ENCODE assay signal across 8 cellular contexts in the genomic region with DNA sequence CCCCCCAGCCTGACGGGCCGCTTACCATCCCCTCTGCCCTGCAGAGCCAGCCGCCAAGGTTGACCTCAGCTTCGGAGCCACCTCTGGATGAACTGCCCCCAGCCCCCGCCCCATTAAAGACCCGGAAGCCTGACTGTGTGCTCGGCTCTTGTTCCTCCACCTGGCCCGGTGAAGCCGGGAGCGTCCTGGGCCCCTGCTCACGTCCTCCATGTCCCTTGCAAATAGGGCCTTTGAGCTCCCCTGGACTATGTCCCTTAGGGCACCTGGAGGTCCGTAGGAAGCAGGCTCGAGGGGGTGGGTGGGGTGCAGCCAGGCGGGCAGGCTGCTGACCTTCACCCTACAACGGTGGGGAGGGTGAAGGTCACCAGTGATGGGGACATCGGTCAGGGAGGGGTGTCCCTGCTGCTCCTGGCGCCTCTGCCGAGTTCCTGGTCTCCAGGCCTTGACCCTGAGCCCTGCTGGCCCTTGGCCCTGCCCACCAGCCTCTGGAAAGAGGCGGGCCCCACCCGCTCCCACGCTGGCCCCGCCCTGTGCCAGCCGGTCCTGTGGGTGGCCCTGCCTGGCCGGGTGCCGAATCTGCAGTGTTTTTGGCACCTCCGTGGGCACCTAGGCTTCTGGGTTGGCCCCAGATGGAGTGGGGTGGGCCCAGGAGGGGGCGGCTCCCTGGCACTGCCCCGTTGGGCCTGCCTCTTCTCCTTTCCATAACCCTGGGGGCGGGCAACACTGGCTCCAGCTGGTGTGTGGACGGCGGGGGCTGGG. TPM values are rescaled to one million over a fixed set of nuclear protein-coding genes. Genes with fewer than 3 reads are reported as not detected.
DNase-seq lines count a peak whose midpoint lies in the region; TF ChIP-seq lines count a peak whose summit lies in the region.

No MANE protein-coding gene starts in this region.

- H3K4me3 Mint-ChIP-seq in activated naive CD4-positive, alpha-beta T cell treated with anti-CD3 and anti-CD28 coated beads, Interleukin-2, amount 10 ng/mL, durations not matched to agents 7 days and 5 days: peak overlapping the region; percentile 15
- peak overlapping the region; percentile 60 for H3K4me3 Mint-ChIP-seq in chondrocyte (ENCODE audit: unreplicated experiment)

- H3K9me3 Mint-ChIP-seq in activated naive CD4-positive, alpha-beta T cell treated with anti-CD3 and anti-CD28 coated beads, Interleukin-2, amount 10 ng/mL, durations not matched to agents 7 days and 5 days: no peaks in the 10 kb centered on the region
- no peaks in the 10 kb centered on the region for H3K9me3 Mint-ChIP-seq in chondrocyte (ENCODE audit: low read depth)

- H3K4me1 ChIP-seq in mucosa of stomach (ENCODE audit: control insufficient read depth, insufficient read depth, low read length): peaks cover 66% of the 10 kb centered on the region

- H3K27me3 ChIP-seq in mucosa of stomach (ENCODE audit: control insufficient read depth, insufficient read depth, low read length): no peaks in the 10 kb centered on the region

- peaks cover 7% of the 10 kb centered on the region for H3K36me3 ChIP-seq in mucosa of stomach (ENCODE audit: control insufficient read depth, insufficient read depth, low read length)

- peak overlapping the region; percentile 25 for H3K4me3 ChIP-seq in mucosa of stomach (ENCODE audit: low read length)

- peaks cover 7% of the 10 kb centered on the region for H3K27me3 Mint-ChIP-seq in activated naive CD4-positive, alpha-beta T cell treated with anti-CD3 and anti-CD28 coated beads, Interleukin-2, amount 10 ng/mL, durations not matched to agents 7 days and 5 days
- H3K27me3 Mint-ChIP-seq in chondrocyte (ENCODE audit: low read depth): no peaks in the 10 kb centered on the region

- DNase-seq in activated naive CD4-positive, alpha-beta T cell treated with anti-CD3 and anti-CD28 coated beads, Interleukin-2, amount 10 ng/mL, durations not matched to agents 7 days and 5 days: no peak
- no peak for DNase-seq in activated naive CD4-positive, alpha-beta T cell (lab: John Stamatoyannopoulos, UW)
- DNase-seq in chondrocyte (ENCODE audit: low spot score): no peak
- no peak for DNase-seq in stimulated activated CD4-positive, alpha-beta T cell treated with anti-CD3 and anti-CD28 coated beads, Interleukin-12 subunit alpha, Interleukin-12 subunit beta, amount 100 ng/mL, for 4 hours
- no peak for DNase-seq in NCI-H510A treated with DMSO at 0.1 percent for 48 hours (lab: John Stamatoyannopoulos, UW)
- DNase-seq in dedifferentiated amniotic fluid mesenchymal stem cell (ENCODE audit: extremely low spot score): no peak
- DNase-seq in inferior parietal cortex (ENCODE audit: extremely low spot score): no peak

- H3K9ac ChIP-seq in mucosa of stomach (ENCODE audit: low read length): peak overlapping the region; percentile 70

- peak overlapping the region; percentile 84 for H3K27ac Mint-ChIP-seq in activated naive CD4-positive, alpha-beta T cell treated with anti-CD3 and anti-CD28 coated beads, Interleukin-2, amount 10 ng/mL, durations not matched to agents 7 days and 5 days
- H3K27ac Mint-ChIP-seq in chondrocyte (ENCODE audit: unreplicated experiment): peak overlapping the region; percentile 89

- H3K4me1 Mint-ChIP-seq in activated naive CD4-positive, alpha-beta T cell treated with anti-CD3 and anti-CD28 coated beads, Interleukin-2, amount 10 ng/mL, durations not matched to agents 7 days and 5 days: peaks cover 36% of the 10 kb centered on the region
- peaks cover 27% of the 10 kb centered on the region for H3K4me1 Mint-ChIP-seq in chondrocyte (ENCODE audit: low read depth)

- peaks cover 6% of the 10 kb centered on the region for H3K36me3 Mint-ChIP-seq in activated naive CD4-positive, alpha-beta T cell treated with anti-CD3 and anti-CD28 coated beads, Interleukin-2, amount 10 ng/mL, durations not matched to agents 7 days and 5 days
- peaks cover 1% of the 10 kb centered on the region for H3K36me3 Mint-ChIP-seq in chondrocyte (ENCODE audit: low read depth)

- peak; percentile 43 for TF ChIP-seq CTCF in chondrocyte (IDR thresholded peaks at IDR 0.05)

- no peaks in the 10 kb centered on the region for H3K9me3 ChIP-seq in mucosa of stomach (ENCODE audit: control insufficient read depth, low read length)

- CTCF ChIA-PET in activated naive CD4-positive, alpha-beta T cell treated with anti-CD3 and anti-CD28 coated beads, Interleukin-2, amount 10 ng/mL, durations not matched to agents 7 days and 5 days (lab: Charles Lee): interaction anchor here (0.5 to 7.7 kb wide), 22 partner anchors 8 to 1815 kb away, joined by 3 to 295 read pairs (median 4); a partner anchor contains a TSS

RNA-seq across cellular contexts. Expression of a gene that starts 3.3 kb away (rescaled TPM):
- total RNA-seq in chondrocyte: 110 to 125 TPM (median 122 TPM) in 3 replicates

RNA-seq across cellular contexts. Expression of a gene that starts 3.5 kb away (rescaled TPM):
- 64.5 to 75.3 TPM (median 68.3 TPM) in 3 replicates for total RNA-seq in chondrocyte

RNA-seq across cellular contexts. Expression of a gene that starts 7.1 kb away (rescaled TPM):
- total RNA-seq in chondrocyte: 4.8 to 9.0 TPM (median 7.6 TPM) in 3 replicates

RNA-seq across cellular contexts. Expression of a gene that starts 24.3 kb away (rescaled TPM):
- total RNA-seq in chondrocyte: 295 to 320 TPM (median 303 TPM) in 3 replicates

RNA-seq across cellular contexts. Expression of a gene that starts 30.5 kb away (rescaled TPM):
- 32.7 to 41.3 TPM (median 36.1 TPM) in 3 replicates for total RNA-seq in chondrocyte
